In the genomic region with DNA sequence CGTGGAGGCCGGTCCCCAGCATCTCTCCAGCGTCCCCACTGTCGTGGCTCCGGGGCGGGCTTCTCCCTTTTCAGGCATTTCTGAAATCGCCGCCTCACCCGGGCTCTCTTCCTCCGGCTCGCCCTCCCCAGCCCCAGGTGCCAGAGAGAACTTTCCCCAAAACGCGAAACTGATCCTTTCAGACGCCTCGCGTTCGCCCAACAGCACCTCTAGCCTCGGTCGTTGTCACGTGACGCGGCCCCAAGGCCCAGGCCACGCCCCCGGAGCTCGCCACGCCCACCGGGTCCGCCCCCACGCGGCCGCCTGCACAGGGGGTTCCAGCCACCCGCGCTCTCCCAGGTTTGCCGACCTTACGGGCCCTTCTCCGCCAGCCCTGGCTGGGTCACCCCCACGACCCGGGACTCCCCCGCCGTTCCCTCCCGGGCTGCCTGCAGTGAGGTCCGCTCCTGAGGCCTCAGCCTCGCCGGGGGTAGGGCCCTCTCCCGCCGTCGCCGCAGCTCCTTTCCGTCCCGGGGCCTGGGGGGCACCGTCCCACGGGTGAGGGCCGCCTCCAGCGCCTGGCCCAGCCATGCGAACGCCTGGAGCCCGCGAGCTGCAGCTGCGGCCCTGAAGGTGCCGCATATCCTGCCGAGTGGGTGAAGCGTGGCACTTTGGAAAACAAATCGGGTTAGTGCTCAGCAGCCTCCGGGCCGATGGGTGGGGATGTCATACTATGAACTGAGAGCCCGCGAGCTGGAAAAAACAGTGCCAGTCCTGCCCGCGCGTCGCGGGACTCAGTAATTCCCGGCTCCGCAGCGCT, we compare ENCODE assay signal across 9 cellular contexts. TPM values are rescaled to one million over a fixed set of nuclear protein-coding genes. Genes with fewer than 3 reads are reported as not detected.
DNase-seq lines count a peak whose midpoint lies in the region; ATAC-seq, FAIRE-seq and TF ChIP-seq lines count a peak whose summit lies in the region.
"Had no signal": no experiment of that assay in that cellular context is flagged by ENCODE, and none has a peak within 500 bp of the region (broad histone marks: within the 10 kb centered on the region; RNA-seq: fewer than 3 reads in every experiment).

No MANE protein-coding gene starts in this region.

- peaks cover 14% of the 10 kb centered on the region for H3K4me1 ChIP-seq in HepG2 (ENCODE audit: insufficient read depth, low read length)

- H3K9ac ChIP-seq in HepG2 (ENCODE audit: insufficient read depth, low read depth, low read length), result peak overlapping the region; percentile 58

- 2% methylated on average over 13 of the region's 75 CpGs for WGBS in HepG2 (ENCODE audit: low lambda C conversion rate)

- BruUV-seq in HepG2 (replicated peaks; lab: Mats Ljungman, UMichigan), result TSS peak; percentile 62

- no peak for TF ChIP-seq RAD21 in HepG2 (CRISPR knock-in tag; IDR thresholded peaks at IDR 0.05)

- H3K4me3 ChIP-seq in coronary artery (peak overlapping the region; percentile 93), HepG2 (replicated peaks in 1 of 3; ENCODE audit: insufficient read depth in 1 of 3, low read depth in 2 of 3, low read length in 3 of 3) (peak overlapping the region; percentile 56 to 74 (median 73))

- H3K36me3 ChIP-seq in HepG2 (replicated peaks in 1 of 2; ENCODE audit: control insufficient read depth in 1 of 2, insufficient read depth in 2 of 2, low read length in 2 of 2), result no peaks in the 10 kb centered on the region

- in situ Hi-C loops in HepG2 (cut with HindIII; ENCODE audit: extremely low pct_ligation_motif_present, low pct_unique_long_range_greater_than_20kb), result no loop called here

- POLR2A ChIA-PET in HepG2 (lab: Yijun Ruan, JAX), result interaction anchor here (0.6 to 2.6 kb wide), 13 partner anchors 8 to 1673 kb away, joined by 3 to 36 read pairs (median 4); a partner anchor contains a TSS

- TF ChIP-seq EP300 in HepG2 (IDR thresholded peaks at IDR 0.05; ENCODE audit: low read depth in 2 of 2, low read length in 2 of 2) (no peak), HepG2 (CRISPR knock-in tag; IDR thresholded peaks at IDR 0.05; ENCODE audit: borderline replicate concordance) (no peak)

- peak overlapping the region; percentile 80 to 92 for H3K27ac ChIP-seq in coronary artery
- no peak overlapping the region for H3K27ac ChIP-seq in HepG2 (ENCODE audit: extremely low read length, insufficient read depth, low read length)

- H4K20me1 ChIP-seq in HepG2 (ENCODE audit: insufficient read depth, low read length), result no peaks in the 10 kb centered on the region

- DNase-seq in AG09319 (ENCODE audit: extremely low read depth, low read depth) (peak; percentile 34), NCI-H345 treated with DMSO at 0.1 percent for 48 hours (lab: John Stamatoyannopoulos, UW; ENCODE audit: unreplicated experiment) (peak; percentile 49), coronary artery (ENCODE audit: low spot score) (peak; percentile 91), HepG2 (ENCODE audit: low spot score) (peak; percentile 56)
- peak; percentile 91 to 93 for DNase-seq in activated CD4-positive, alpha-beta T cell treated with anti-CD3 and anti-CD28 coated beads for 4 hours
- DNase-seq in stimulated activated CD4-positive, alpha-beta T cell treated with anti-CD3 and anti-CD28 coated beads, Interleukin-4, amount 100 ng/mL, for 24 hours, result peak; percentile 91

- intact Hi-C loops in HepG2 (cut with micrococcal nuclease; ENCODE audit: unreplicated experiment), result loop anchor here (1.0 kb wide), 1 partner anchor 38 kb away; no protein-coding TSS in a partner anchor

- no peaks in the 10 kb centered on the region for H3K9me3 ChIP-seq in HepG2 (ENCODE audit: low read length)

- no peak overlapping the region for H2AFZ ChIP-seq in HepG2 (ENCODE audit: low read length)

- CTCF ChIA-PET in HepG2 (lab: Yijun Ruan, JAX; ENCODE audit: low intra/inter-chr PET ratio, low total read pairs), result no interaction called here

- peaks cover 0 to 6% of the 10 kb centered on the region in 2 experiments; a peak in 2 of 5 replicates for H3K27me3 ChIP-seq in HepG2 (ENCODE audit: control insufficient read depth in 1 of 2, insufficient read depth in 2 of 2, low read length in 2 of 2)

- H3K79me2 ChIP-seq in HepG2 (ENCODE audit: insufficient read depth, low read length), result no peaks in the 10 kb centered on the region

- peak; percentile 59 for FAIRE-seq in HepG2 (lab: Jason Lieb, UNC)
- FAIRE-seq: TTC549 had no signal

- ATAC-seq in GM18868 (IDR thresholded peaks at IDR 0.05; ENCODE audit: unreplicated experiment), result peak; percentile 91
- ATAC-seq in HG03095 (IDR thresholded peaks at IDR 0.05; ENCODE audit: unreplicated experiment), result peak; percentile 93
- peak; percentile 84 for ATAC-seq in HepG2

- TF ChIP-seq POLR2A in HepG2 (IDR thresholded peaks at IDR 0.05; ENCODE audit: insufficient read depth in 1 of 2, low read depth in 2 of 2, low read length in 2 of 2), result peak in 1 of 2 experiments; percentile 68; a peak in 2 of 4 replicates

- TF ChIP-seq CTCF in AG09319 (IDR thresholded peaks at IDR 0.05; ENCODE audit: low read depth, low read length) (no peak), coronary artery (IDR thresholded peaks at IDR 0.05) (no peak), HepG2 (CRISPR knock-in tag; IDR thresholded peaks at IDR 0.05) (no peak)

- H3K4me2 ChIP-seq in HepG2 (ENCODE audit: low read depth, low read length), result peak overlapping the region; percentile 89

TF ChIP-seq in HepG2, 621 proteins besides CTCF, POLR2A, EP300 and RAD21 (continues in another document):
- TF ChIP-seq ZNF558 (CRISPR knock-in tag; IDR thresholded peaks at IDR 0.05; ENCODE audit: borderline replicate concordance), result 0 out of 2 replicates have a peak, but pooled peaks have one; percentile 46
- 0 out of 2 replicates have a peak, but pooled peaks have one; percentile 11 for TF ChIP-seq NFE2L1 (CRISPR knock-in tag; IDR thresholded peaks at IDR 0.05; ENCODE audit: borderline replicate concordance)
- no peak for TF ChIP-seq ZNF720 (CRISPR knock-in tag; IDR thresholded peaks at IDR 0.05)
- TF ChIP-seq ZNF180 (CRISPR knock-in tag; IDR thresholded peaks at IDR 0.05; ENCODE audit: borderline replicate concordance, low read depth), result no peak
- TF ChIP-seq KAT7 (CRISPR knock-in tag; IDR thresholded peaks at IDR 0.05; ENCODE audit: borderline replicate concordance), result peak; percentile 71; the same call in 1 of the 2 replicates
- TF ChIP-seq ZNF17 (CRISPR knock-in tag; IDR thresholded peaks at IDR 0.05), result no peak
- no peak for TF ChIP-seq ZFP36L2 (CRISPR knock-in tag; IDR thresholded peaks at IDR 0.05)
- TF ChIP-seq, protein P1, sequence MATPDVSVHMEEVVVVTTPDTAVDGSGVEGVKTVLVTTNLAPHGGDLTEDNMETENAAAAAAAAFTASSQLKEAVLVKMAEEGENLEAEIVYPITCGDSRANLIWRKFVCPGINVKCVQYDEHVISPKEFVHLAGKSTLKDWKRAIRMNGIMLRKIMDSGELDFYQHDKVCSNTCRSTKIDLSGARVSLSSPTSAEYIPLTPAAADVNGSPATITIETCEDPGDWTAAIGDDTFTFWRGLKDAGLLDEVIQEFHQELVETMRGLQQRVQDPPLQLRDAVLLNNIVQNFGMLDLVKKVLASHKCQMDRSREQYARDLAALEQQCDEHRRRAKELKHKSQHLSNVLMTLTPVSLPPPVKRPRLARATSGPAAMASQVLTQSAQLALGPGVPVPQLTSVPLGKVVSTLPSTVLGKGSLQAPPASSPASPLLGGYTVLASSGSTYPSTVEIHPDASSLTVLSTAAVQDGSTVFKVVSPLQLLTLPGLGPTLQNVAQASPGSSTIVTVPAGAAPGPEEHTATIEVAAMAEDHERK (CRISPR knock-in tag; IDR thresholded peaks at IDR 0.05; ENCODE audit: low read depth), result no peak
- TF ChIP-seq ESRRA (CRISPR knock-in tag; IDR thresholded peaks at IDR 0.05; ENCODE audit: low read depth), result 0 out of 2 replicates have a peak, but pooled peaks have one; percentile 41
- peak; percentile 54; the same call in 1 of the 2 replicates for TF ChIP-seq EED (CRISPR knock-in tag; IDR thresholded peaks at IDR 0.05)
- TF ChIP-seq HES4 (CRISPR knock-in tag; IDR thresholded peaks at IDR 0.05; ENCODE audit: borderline replicate concordance), result peak; percentile 55; the same call in 1 of the 2 replicates
- no peak for TF ChIP-seq GTF3A (CRISPR knock-in tag; conservative IDR thresholded peaks at IDR 0.05)
- no peak for TF ChIP-seq GABPA (IDR thresholded peaks at IDR 0.05; ENCODE audit: low read depth, low read length)
- no peak for TF ChIP-seq GABPA (CRISPR knock-in tag; IDR thresholded peaks at IDR 0.05; ENCODE audit: low read depth)
- TF ChIP-seq TSC22D2 (CRISPR knock-in tag; IDR thresholded peaks at IDR 0.05; ENCODE audit: borderline replicate concordance), result peak; percentile 59; the same call in 1 of the 2 replicates
- no peak for TF ChIP-seq ZNF644 (CRISPR knock-in tag; IDR thresholded peaks at IDR 0.05; ENCODE audit: low read depth)

RNA-seq across cellular contexts. Expression of a gene that starts 21.0 kb away (rescaled TPM):
- total RNA-seq in HepG2 (2016; rRNA removed; fragmentation: Illumina TruSeq; extraction: Trizol), result 221 and 312 TPM in 2 replicates
- total RNA-seq in HepG2 (2016; cell fraction: cytosol; rRNA removed; fragmentation: Illumina TruSeq; extraction: Trizol; ENCODE audit: low read depth), result 48.7 and 49.7 TPM in 2 replicates
- 221 and 332 TPM in 2 replicates for total RNA-seq in HepG2 (2016; cell fraction: insoluble cytoplasmic fraction; rRNA removed; fragmentation: Illumina TruSeq; extraction: Trizol)
- 115 and 120 TPM in 2 replicates for total RNA-seq in HepG2 (2016; cell fraction: membrane; rRNA removed; fragmentation: Illumina TruSeq; extraction: Trizol)
- 113 and 117 TPM in 2 replicates for total RNA-seq in HepG2 (2016; cell fraction: nucleus; rRNA removed; fragmentation: Illumina TruSeq; extraction: Trizol)
- polyA plus RNA-seq in HepG2 (2011; rRNA removed), result 244 and 320 TPM in 2 replicates
- 305 and 322 TPM in 2 replicates for polyA plus RNA-seq in HepG2 (2011; cell fraction: cytosol; rRNA removed)
- polyA plus RNA-seq in HepG2 (2011; cell fraction: nucleus; rRNA removed), result 46.1 and 49.0 TPM in 2 replicates
- 222 and 335 TPM in 2 replicates for polyA plus RNA-seq in HepG2 (2012)
- 115 and 127 TPM in 2 replicates for polyA plus RNA-seq in HepG2 (2016; cell fraction: cytosol; fragmentation: Illumina TruSeq; extraction: Trizol; ENCODE audit: low read depth)
- polyA plus RNA-seq in HepG2 (2016; cell fraction: insoluble cytoplasmic fraction; fragmentation: Illumina TruSeq; extraction: Trizol; ENCODE audit: low read depth), result 671 and 752 TPM in 2 replicates
- 212 and 224 TPM in 2 replicates for polyA plus RNA-seq in HepG2 (2016; cell fraction: membrane; fragmentation: Illumina TruSeq; extraction: Trizol; ENCODE audit: low read depth)
- 301 and 310 TPM in 2 replicates for polyA plus RNA-seq in HepG2 (2016; cell fraction: nucleus; fragmentation: Illumina TruSeq; extraction: Trizol; ENCODE audit: insufficient read depth, low read depth)
- polyA minus RNA-seq in HepG2 (2011; rRNA and poly(A)+ RNA removed; ENCODE audit: low replicate concordance), result 36.8 and 90.2 TPM in 2 replicates
- 57.0 and 59.4 TPM in 2 replicates for polyA minus RNA-seq in HepG2 (2011; cell fraction: cytosol; rRNA and poly(A)+ RNA removed)
- 29.9 and 35.4 TPM in 2 replicates for polyA minus RNA-seq in HepG2 (2011; cell fraction: nucleus; rRNA and poly(A)+ RNA removed)

Comparison
In these comparisons a context has a peak if more than half of its experiments do, and no peak if none do; other contexts are left out.
1. DNase-seq: peak in every context shown above with its lines; median percentile 92 in activated CD4-positive, alpha-beta T cell treated with anti-CD3 and anti-CD28 coated beads for 4 hours; 91 in coronary artery; 91 in stimulated activated CD4-positive, alpha-beta T cell treated with anti-CD3 and anti-CD28 coated beads, Interleukin-4, amount 100 ng/mL, for 24 hours; 56 in HepG2; 49 in NCI-H345 treated with DMSO at 0.1 percent for 48 hours; 34 in AG09319.